ENCODE assay signal across 11 cellular contexts in genomic region chr20:62703853-62704228, GRCh38. TPM values are rescaled to one million over a fixed set of nuclear protein-coding genes. Genes with fewer than 3 reads are reported as not detected.
DNase-seq lines count a peak whose midpoint lies in the region; ATAC-seq and TF ChIP-seq lines count a peak whose summit lies in the region.
"Had no signal": no experiment of that assay in that cellular context is flagged by ENCODE, and none has a peak within 500 bp of the region (broad histone marks: within the 10 kb centered on the region; RNA-seq: fewer than 3 reads in every experiment).

No MANE protein-coding gene starts in this region.

- no peak overlapping the region for H2BK15ac ChIP-seq in mesenchymal stem cell (ENCODE audit: low read depth, poor library complexity, severe bottlenecking)

- H2AFZ ChIP-seq in HCT116 (ENCODE audit: low read depth, low read length, poor library complexity, severe bottlenecking) (no peak overlapping the region), mesenchymal stem cell (ENCODE audit: low read depth, low read length) (no peak overlapping the region)

- POLR2A ChIA-PET in HCT116 (lab: Charles Lee), result interaction anchor here (1.0 to 2.3 kb wide), 5 partner anchors 9 to 36 kb away, joined by 3 to 10 read pairs (median 5); no protein-coding TSS in a partner anchor
- POLR2A ChIA-PET in activated CD8-positive, alpha-beta T cell treated with anti-CD3 and anti-CD28 coated beads, Interleukin-2, amount 10 ng/mL, durations not matched to agents 7 days and 5 days (lab: Charles Lee), result no interaction called here

- peak overlapping the region; percentile 28 to 36 for H3K4me3 ChIP-seq in HCT116 (replicated peaks in 1 of 2; ENCODE audit: low read depth in 1 of 2, low read length in 2 of 2)
- no peak overlapping the region for H3K4me3 ChIP-seq in mesenchymal stem cell (ENCODE audit: insufficient read depth in 1 of 2, low read depth in 1 of 2, low read length in 2 of 2)
- H3K4me3 ChIP-seq in vagina, result no peak overlapping the region
- H3K4me3 ChIP-seq: tibial artery had no signal

- RAD21 ChIA-PET in HCT116 (lab: Charles Lee; ENCODE audit: low non-redundant PET in 1 of 2, low total read pairs in 2 of 2, uncharacterized antibody in 2 of 2, unreplicated experiment in 2 of 2), result interaction anchor here in 1 of 2 experiments (1.3 kb wide), 1 partner anchor 31 kb away, joined by 3 read pairs; no protein-coding TSS in a partner anchor

- H3K4me2 ChIP-seq in HCT116 (ENCODE audit: low read length), result peak overlapping the region; percentile 75
- H3K4me2 ChIP-seq in mesenchymal stem cell (ENCODE audit: low read length, poor library complexity, severe bottlenecking), result no peak overlapping the region

- H3K4ac ChIP-seq in mesenchymal stem cell (ENCODE audit: low read depth in 1 of 2, low read length in 2 of 2), result no peak overlapping the region

- no peaks in the 10 kb centered on the region for H3K27me3 ChIP-seq in HCT116 (ENCODE audit: insufficient read depth, low read length)
- H3K27me3 ChIP-seq in mesenchymal stem cell (ENCODE audit: control insufficient read depth in 1 of 2, insufficient read depth in 1 of 2, low read length in 2 of 2), result peaks cover 9 to 17% of the 10 kb centered on the region in 2 experiments
- H3K27me3 ChIP-seq in vagina, result peaks cover 7% of the 10 kb centered on the region

- peak overlapping the region in 5 of 7 donors; percentile 30 to 89 (median 77) for H3K27ac Mint-ChIP-seq in CD14-positive monocyte
- H3K27ac Mint-ChIP-seq in activated CD8-positive, alpha-beta T cell treated with anti-CD3 and anti-CD28 coated beads, Interleukin-2, amount 10 ng/mL, durations not matched to agents 7 days and 5 days, result peak overlapping the region; percentile 68
- H3K27ac Mint-ChIP-seq: dendritic cell treated with granulocyte-macrophage colony-stimulating factor and Interleukin-4, amounts not matched to agents 40 ng/mL and 50 ng/mL, for 4 days had no signal

- intact Hi-C loops in CD14-positive monocyte (cut with micrococcal nuclease) (no loop called here), HCT116 (cut with micrococcal nuclease) (loop anchor here (1.0 kb wide), 1 partner anchor 87 kb away; no protein-coding TSS in a partner anchor), vagina (cut with DNase I) (no loop called here)

- H2AK5ac ChIP-seq in mesenchymal stem cell (ENCODE audit: low read length, severe bottlenecking), result no peak overlapping the region

- no peaks in the 10 kb centered on the region for H4K20me1 ChIP-seq in HCT116 (ENCODE audit: insufficient read depth)

- peak overlapping the region in 1 of 2 experiments; percentile 50 for H3K14ac ChIP-seq in mesenchymal stem cell (ENCODE audit: low read length in 2 of 2)

- peaks cover 40% of the 10 kb centered on the region for H3K4me1 Mint-ChIP-seq in CD14-positive monocyte
- H3K4me1 Mint-ChIP-seq in activated CD8-positive, alpha-beta T cell treated with anti-CD3 and anti-CD28 coated beads, Interleukin-2, amount 10 ng/mL, durations not matched to agents 7 days and 5 days (ENCODE audit: low read depth), result peaks cover 11% of the 10 kb centered on the region
- H3K4me1 Mint-ChIP-seq: naive B cell had no signal

- 70% methylated on average over 4 of the region's 5 CpGs for WGBS in mesenchymal stem cell

- TF ChIP-seq CTCF in CD14-positive monocyte (IDR thresholded peaks at IDR 0.05), result no peak
- TF ChIP-seq CTCF in HCT116 (IDR thresholded peaks at IDR 0.05 in 2 of 3, conservative IDR thresholded peaks at IDR 0.05 in 1 of 3; ENCODE audit: borderline replicate concordance in 1 of 3, insufficient read depth in 1 of 3, low read depth in 2 of 3, low read length in 2 of 3), result no peak
- no peak for TF ChIP-seq CTCF in vagina (IDR thresholded peaks at IDR 0.05)

- peaks cover 0 to 4% (median 0%) of the 10 kb centered on the region in 7 donors for H3K9me3 Mint-ChIP-seq in CD14-positive monocyte
- H3K9me3 Mint-ChIP-seq in activated CD8-positive, alpha-beta T cell treated with anti-CD3 and anti-CD28 coated beads, Interleukin-2, amount 10 ng/mL, durations not matched to agents 7 days and 5 days (ENCODE audit: insufficient read depth), result no peaks in the 10 kb centered on the region
- H3K9me3 Mint-ChIP-seq: activated naive CD4-positive, alpha-beta T cell treated with anti-CD3 and anti-CD28 coated beads, Interleukin-2, amount 50 U/mL, for 72 hours; dendritic cell treated with granulocyte-macrophage colony-stimulating factor and Interleukin-4, amounts not matched to agents 40 ng/mL and 50 ng/mL, for 4 days had no signal

- peak overlapping the region; percentile 56 for H4K8ac ChIP-seq in mesenchymal stem cell (ENCODE audit: low read length)

- H4K91ac ChIP-seq in mesenchymal stem cell (ENCODE audit: low read length), result peak overlapping the region; percentile 84

- BruUV-seq in HCT116 (replicated peaks; lab: Mats Ljungman, UMichigan), result TSS peak; percentile 64

- H3K36me3 Mint-ChIP-seq in CD14-positive monocyte, result peaks cover 0 to 3% of the 10 kb centered on the region in 2 donors
- no peaks in the 10 kb centered on the region for H3K36me3 Mint-ChIP-seq in activated CD8-positive, alpha-beta T cell treated with anti-CD3 and anti-CD28 coated beads, Interleukin-2, amount 10 ng/mL, durations not matched to agents 7 days and 5 days (ENCODE audit: low read depth)
- H3K36me3 Mint-ChIP-seq: activated naive CD4-positive, alpha-beta T cell treated with anti-CD3 and anti-CD28 coated beads, Interleukin-2, amount 50 U/mL, for 72 hours; naive B cell had no signal

- peak overlapping the region; percentile 28 to 56 for H3K4me3 Mint-ChIP-seq in CD14-positive monocyte
- H3K4me3 Mint-ChIP-seq in activated CD8-positive, alpha-beta T cell treated with anti-CD3 and anti-CD28 coated beads, Interleukin-2, amount 10 ng/mL, durations not matched to agents 7 days and 5 days, result no peak overlapping the region
- H3K4me3 Mint-ChIP-seq: dendritic cell treated with granulocyte-macrophage colony-stimulating factor and Interleukin-4, amounts not matched to agents 40 ng/mL and 50 ng/mL, for 4 days; naive B cell had no signal

- no peaks in the 10 kb centered on the region for H3K79me1 ChIP-seq in mesenchymal stem cell (replicated peaks; ENCODE audit: low read length, poor library complexity, severe bottlenecking)

- no peak overlapping the region for H2BK5ac ChIP-seq in mesenchymal stem cell (ENCODE audit: low read depth, low read length, poor library complexity, severe bottlenecking)

- H3K4me1 ChIP-seq in HCT116 (ENCODE audit: control insufficient read depth in 1 of 2, insufficient read depth in 2 of 2, low read length in 2 of 2), result peaks cover 52 to 72% of the 10 kb centered on the region in 2 experiments
- peaks cover 33% of the 10 kb centered on the region for H3K4me1 ChIP-seq in mesenchymal stem cell (ENCODE audit: control insufficient read depth, insufficient read depth, low read depth, low read length)
- H3K4me1 ChIP-seq in vagina, result peaks cover 8% of the 10 kb centered on the region

- peak; percentile 2 for ATAC-seq in HCT116
- ATAC-seq in activated CD8-positive, alpha-beta T cell treated with anti-CD3 and anti-CD28 coated beads, Interleukin-2, amount 10 ng/mL, durations not matched to agents 7 days and 5 days, result no peak

- H2BK12ac ChIP-seq in mesenchymal stem cell (ENCODE audit: low read length in 2 of 2), result peak overlapping the region in 1 of 2 experiments; percentile 11

- no peak overlapping the region for H3K23ac ChIP-seq in mesenchymal stem cell (ENCODE audit: low read length in 2 of 2)

- DNase-seq in CD14-positive monocyte (ENCODE audit: low spot score), result no peak
- no peak for DNase-seq in HCT116 (ENCODE audit: low read depth, low spot score)
- no peak for DNase-seq in activated CD8-positive, alpha-beta T cell treated with anti-CD3 and anti-CD28 coated beads, Interleukin-2, amount 10 ng/mL, durations not matched to agents 7 days and 5 days
- DNase-seq in mesenchymal stem cell, result no peak
- DNase-seq in vagina (ENCODE audit: extremely low spot score in 2 of 2), result no peak
- DNase-seq in NCI-H146 (lab: John Stamatoyannopoulos, UW), result no peak
- DNase-seq in NCI-H1930 (lab: John Stamatoyannopoulos, UW), result no peak
- DNase-seq: naive B cell had no signal

- no peaks in the 10 kb centered on the region for H3K36me3 ChIP-seq in HCT116 (ENCODE audit: control insufficient read depth in 1 of 2, insufficient read depth in 2 of 2, low read length in 2 of 2)
- H3K36me3 ChIP-seq in mesenchymal stem cell (ENCODE audit: control insufficient read depth in 1 of 2, insufficient read depth in 2 of 2, low read depth in 1 of 2, low read length in 2 of 2), result no peaks in the 10 kb centered on the region
- no peaks in the 10 kb centered on the region for H3K36me3 ChIP-seq in vagina
- H3K36me3 ChIP-seq: tibial artery had no signal

- no peaks in the 10 kb centered on the region for H3K9me3 ChIP-seq in HCT116 (ENCODE audit: control insufficient read depth in 1 of 2, insufficient read depth in 1 of 2, low read depth in 1 of 2, low read length in 2 of 2)
- no peaks in the 10 kb centered on the region for H3K9me3 ChIP-seq in mesenchymal stem cell (ENCODE audit: control insufficient read depth, low read length)
- H3K9me3 ChIP-seq in vagina, result no peaks in the 10 kb centered on the region
- H3K9me3 ChIP-seq: tibial artery had no signal

- H3K18ac ChIP-seq in mesenchymal stem cell (ENCODE audit: low read depth in 1 of 2, low read length in 2 of 2), result peak overlapping the region; percentile 38 to 86

- H3K9ac ChIP-seq in HCT116 (ENCODE audit: low read length), result peak overlapping the region; percentile 91
- H3K9ac ChIP-seq in mesenchymal stem cell (ENCODE audit: low read length), result peak overlapping the region; percentile 46

- TF ChIP-seq POLR2A in HCT116 (IDR thresholded peaks at IDR 0.05; ENCODE audit: borderline replicate concordance, extremely low read depth, insufficient read depth, insufficient read length), result no peak
- TF ChIP-seq POLR2A in vagina (IDR thresholded peaks at IDR 0.05), result no peak

- peak overlapping the region; percentile 91 for H3K27ac ChIP-seq in HCT116 (ENCODE audit: low read depth, low read length)
- peak overlapping the region; percentile 27 for H3K27ac ChIP-seq in mesenchymal stem cell (ENCODE audit: low read length, poor library complexity, severe bottlenecking)
- H3K27ac ChIP-seq in vagina, result no peak overlapping the region
- H3K27ac ChIP-seq: tibial artery had no signal

- H2BK120ac ChIP-seq in mesenchymal stem cell (ENCODE audit: low read depth, low read length), result no peak overlapping the region

- CTCF ChIA-PET in HCT116 (lab: Charles Lee), result interaction anchor here (0.9 to 1.3 kb wide), 4 partner anchors 9 to 91 kb away, joined by 3 read pairs; no protein-coding TSS in a partner anchor
- CTCF ChIA-PET in activated CD8-positive, alpha-beta T cell treated with anti-CD3 and anti-CD28 coated beads, Interleukin-2, amount 10 ng/mL, durations not matched to agents 7 days and 5 days (lab: Charles Lee), result interaction anchor here (1.1 to 2.7 kb wide), 4 partner anchors 10 to 88 kb away, joined by 3 to 17 read pairs (median 4); no protein-coding TSS in a partner anchor

- H3K9me2 ChIP-seq in HCT116 (ENCODE audit: insufficient read depth), result no peaks in the 10 kb centered on the region

- H3K27me3 Mint-ChIP-seq in CD14-positive monocyte (ENCODE audit: low read depth in 3 of 3), result peaks cover 11 to 24% (median 22%) of the 10 kb centered on the region in 3 donors
- peaks cover 24% of the 10 kb centered on the region for H3K27me3 Mint-ChIP-seq in activated CD8-positive, alpha-beta T cell treated with anti-CD3 and anti-CD28 coated beads, Interleukin-2, amount 10 ng/mL, durations not matched to agents 7 days and 5 days (ENCODE audit: low read depth)

- peaks cover 27% of the 10 kb centered on the region; the same call in 1 of the 2 replicates for H3K79me2 ChIP-seq in HCT116 (ENCODE audit: insufficient read depth, low read length)

- TF ChIP-seq RAD21 in HCT116 (IDR thresholded peaks at IDR 0.05; ENCODE audit: low read depth), result no peak

RNA-seq across cellular contexts. Expression of gene NTSR1, which starts 4.8 kb away (rescaled TPM):
- under 1 TPM; 0.35 to 0.40 TPM for polyA plus RNA-seq in CD14-positive monocyte
- total RNA-seq in HCT116 (2021; ENCODE audit: unreplicated experiment) (187 TPM), vagina (0.49 TPM)
- 139 and 172 TPM in 2 replicates for polyA plus RNA-seq in HCT116 (2012)
- under 1 TPM; 0.13 to 0.21 TPM for total RNA-seq in activated CD8-positive, alpha-beta T cell treated with anti-CD3 and anti-CD28 coated beads, Interleukin-2, amount 10 ng/mL, durations not matched to agents 7 days and 5 days
- polyA plus RNA-seq in mesenchymal stem cell (2013, experiment 1 of 2), result 0.01 TPM
- 0.07 TPM for polyA plus RNA-seq in mesenchymal stem cell (2013, experiment 2 of 2)
- total RNA-seq: activated naive CD4-positive, alpha-beta T cell treated with anti-CD3 and anti-CD28 coated beads, Interleukin-2, amount 50 U/mL, for 72 hours had no signal

Comparison
In these comparisons a context has a peak if more than half of its experiments do, and no peak if none do; other contexts are left out.
1. H3K4me3 ChIP-seq: peak in HCT116 (2 of 2); none in mesenchymal stem cell (0 of 2) and vagina (0 of 2).
2. RNA of gene NTSR1, which starts 4.8 kb away (total RNA-seq): 187 TPM in HCT116 (single experiment); 0.49 TPM in vagina (single experiment) and 0.13 to 0.21 TPM in activated CD8-positive, alpha-beta T cell treated with anti-CD3 and anti-CD28 coated beads, Interleukin-2, amount 10 ng/mL, durations not matched to agents 7 days and 5 days; every median in the first group is over 100 times any median in the second.